Comparison of ENCODE assay signal across 8 cellular contexts in genomic region chr9:122904823-122905710, GRCh38. TPM values are rescaled to one million over a fixed set of nuclear protein-coding genes. Genes with fewer than 3 reads are reported as not detected.
DNase-seq lines count a peak whose midpoint lies in the region; ATAC-seq and TF ChIP-seq lines count a peak whose summit lies in the region.

Gene RC3H2, minus strand, starts transcription at chr9:122905359. Its CDS starts 7,850 bp downstream, at chr9:122897509.

- ATAC-seq in HG02763 (IDR thresholded peaks at IDR 0.05; ENCODE audit: unreplicated experiment), result peak; percentile 87
- peak; percentile 92 for ATAC-seq in activated naive CD8-positive, alpha-beta T cell treated with anti-CD3 and anti-CD28 coated beads, Interleukin-2, amount 50 U/mL, for 24 hours
- ATAC-seq in Right ventricle myocardium inferior, result peak; percentile 99

- no peaks in the 10 kb centered on the region for H3K9me3 Mint-ChIP-seq in activated naive CD8-positive, alpha-beta T cell treated with anti-CD3 and anti-CD28 coated beads, Interleukin-2, amount 50 U/mL, for 24 hours

- 0 to 1% (median 0%) methylated on average over 36 to 77 of the region's 77 CpGs for WGBS in ovary, 3 donors
- WGBS in thyroid gland, 2 donors, result 0 to 1% methylated on average over 25 to 41 of the region's 77 CpGs

- H3K36me3 Mint-ChIP-seq in activated naive CD8-positive, alpha-beta T cell treated with anti-CD3 and anti-CD28 coated beads, Interleukin-2, amount 50 U/mL, for 24 hours (ENCODE audit: low read depth), result peaks cover 18% of the 10 kb centered on the region

- H3K4me3 ChIP-seq in ovary, result peak within 1 kb of the TSS; percentile 100
- peak within 1 kb of the TSS; percentile 63 to 100 (median 89) for H3K4me3 ChIP-seq in thyroid gland (replicated peaks in 1 of 3)

- H3K27ac ChIP-seq in ovary, result peak within 1 kb of the TSS; percentile 82 to 83
- H3K27ac ChIP-seq in thyroid gland, result peak within 1 kb of the TSS; percentile 91 to 97 (median 94)

- H3K27me3 ChIP-seq in ovary (no peaks in the 10 kb centered on the region), thyroid gland (no peaks in the 10 kb centered on the region)

- no peaks in the 10 kb centered on the region for H3K27me3 Mint-ChIP-seq in activated naive CD8-positive, alpha-beta T cell treated with anti-CD3 and anti-CD28 coated beads, Interleukin-2, amount 50 U/mL, for 24 hours

- TF ChIP-seq POLR2A in ovary (IDR thresholded peaks at IDR 0.05) (peak; percentile 93), thyroid gland (IDR thresholded peaks at IDR 0.05) (peak; percentile 85 to 93)

- peak within 1 kb of the TSS; percentile 93 for H3K4me3 Mint-ChIP-seq in activated naive CD8-positive, alpha-beta T cell treated with anti-CD3 and anti-CD28 coated beads, Interleukin-2, amount 50 U/mL, for 24 hours

- TF ChIP-seq EP300 in ovary (IDR thresholded peaks at IDR 0.05), result no peak

- DNase-seq in NCI-H1417 treated with DMSO at 0.1 percent for 48 hours (lab: John Stamatoyannopoulos, UW) (peak; percentile 98), SW480 (ENCODE audit: low spot score) (peak; percentile 99), Right ventricle myocardium inferior (ENCODE audit: missing footprints) (peak; percentile 99), ovary (peak; percentile 99), thyroid gland (peak; percentile 97 to 98)
- peak; percentile 94 for DNase-seq in activated naive CD8-positive, alpha-beta T cell treated with anti-CD3 and anti-CD28 coated beads, Interleukin-2, amount 50 U/mL, for 24 hours

- H3K4me1 ChIP-seq in ovary (ENCODE audit: insufficient read depth), result peaks cover 2% of the 10 kb centered on the region
- peaks cover 16 to 32% of the 10 kb centered on the region in 2 donors for H3K4me1 ChIP-seq in thyroid gland

- peak within 1 kb of the TSS; percentile 99 for H3K27ac Mint-ChIP-seq in activated naive CD8-positive, alpha-beta T cell treated with anti-CD3 and anti-CD28 coated beads, Interleukin-2, amount 50 U/mL, for 24 hours

- H3K9me3 ChIP-seq in ovary (no peaks in the 10 kb centered on the region), thyroid gland (no peaks in the 10 kb centered on the region)

- H3K36me3 ChIP-seq in ovary (no peaks in the 10 kb centered on the region), thyroid gland (no peaks in the 10 kb centered on the region)

- H3K4me1 Mint-ChIP-seq in activated naive CD8-positive, alpha-beta T cell treated with anti-CD3 and anti-CD28 coated beads, Interleukin-2, amount 50 U/mL, for 24 hours, result peaks cover 35% of the 10 kb centered on the region

- intact Hi-C loops in Right ventricle myocardium inferior (cut with DNase I), result loop anchor here (5.0 to 10.0 kb wide), 2 partner anchors 37 to 320 kb away; partner anchors contain the start of gene RABGAP1
- intact Hi-C loops in ovary (cut with DNase I), result loop anchor here in 1 of 4 donors (10.0 kb wide), 1 partner anchor 90 kb away; no protein-coding TSS in a partner anchor
- intact Hi-C loops in thyroid gland (cut with DNase I), result no loop called here

- TF ChIP-seq CTCF in GM12874 (IDR thresholded peaks at IDR 0.05; ENCODE audit: insufficient read depth, low read depth, low read length) (0 out of 2 replicates have a peak, but pooled peaks have one; percentile 1), ovary (IDR thresholded peaks at IDR 0.05) (peak in 2 of 3 donors; percentile 23 to 28), thyroid gland (IDR thresholded peaks at IDR 0.05) (peak in 1 of 6 experiments; percentile 7)

RNA-seq across cellular contexts. Expression of gene RC3H2, which starts in this region (rescaled TPM):
- total RNA-seq in Right ventricle myocardium inferior (35.1 TPM), ovary (10 to 100 TPM; 24.9 to 40.9 (median 32.0) TPM), thyroid gland (10 to 100 TPM; 43.1 to 91.2 (median 52.9) TPM)
- polyA plus RNA-seq in ovary, result 10 to 100 TPM; 10.2 to 17.5 TPM

Comparison
In these comparisons a context has a peak if more than half of its experiments do, and no peak if none do; other contexts are left out.
1. Peak in every context shown above with its lines: DNase-seq, ATAC-seq, H3K4me3 ChIP-seq and H3K27ac ChIP-seq.